Comparison of ENCODE assay signal across 20 cellular contexts in the genomic region with DNA sequence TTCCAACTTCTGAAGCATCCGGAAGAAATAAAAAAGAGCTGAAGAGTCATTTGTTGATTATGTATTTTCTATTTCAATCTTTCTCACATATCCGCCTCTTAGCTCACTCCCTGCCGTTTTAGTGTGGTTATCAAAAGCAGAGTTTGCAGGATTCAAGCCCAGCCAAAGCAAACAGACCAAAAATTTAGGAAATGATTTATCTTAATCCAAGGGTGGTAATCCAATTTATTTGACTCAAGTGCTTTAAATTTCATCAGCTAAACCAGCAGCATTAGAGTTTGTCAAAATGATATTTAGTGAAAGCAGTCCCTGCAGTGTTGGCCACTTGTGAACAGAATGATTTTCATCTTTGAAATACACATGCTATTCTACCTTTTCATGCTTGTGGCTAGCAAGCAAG.
"Had no signal": no experiment of that assay in that cellular context is flagged by ENCODE, and none has a peak within 500 bp of the region (broad histone marks: within the 10 kb centered on the region; RNA-seq: fewer than 3 reads in every experiment).

No MANE protein-coding gene starts in this region.

- H3K4me3 ChIP-seq: body of pancreas, colonic mucosa, gastroesophageal sphincter, hepatocyte, left ventricle myocardium inferior, lung, ovary, right lobe of liver, thoracic aorta, upper lobe of left lung, vagina had no signal

- H3K4me2 ChIP-seq: hepatocyte had no signal

- H3K36me3 ChIP-seq: colonic mucosa, gastroesophageal sphincter, left ventricle myocardium inferior, ovary, right lobe of liver, thoracic aorta, upper lobe of left lung, vagina had no signal

- H3K9me3 ChIP-seq: body of pancreas, colonic mucosa, gastroesophageal sphincter, left ventricle myocardium inferior, ovary, right lobe of liver, thoracic aorta, upper lobe of left lung, vagina had no signal

- H3K79me2 ChIP-seq: hepatocyte had no signal

- H3K27me3 ChIP-seq: body of pancreas, colonic mucosa, gastroesophageal sphincter, hepatocyte, ovary, right lobe of liver, upper lobe of left lung, vagina had no signal

- H3K27ac ChIP-seq: body of pancreas, colonic mucosa, gastroesophageal sphincter, hepatocyte, left ventricle myocardium inferior, ovary, right lobe of liver, thoracic aorta, upper lobe of left lung, vagina had no signal

- ATAC-seq: body of pancreas, gastroesophageal sphincter had no signal

- H2AFZ ChIP-seq: hepatocyte had no signal

- DNase-seq: activated CD4-positive, alpha-beta T cell treated with anti-CD3 and anti-CD28 coated beads for 4 hours; activated CD4-positive, alpha-beta T cell treated with anti-CD3 and anti-CD28 coated beads, Interleukin-2, amount 50 U/mL, for 4 hours; activated effector memory CD4-positive, alpha-beta T cell treated with Interleukin-2 at 50 U/mL for 16 hours; activated naive CD4-positive, alpha-beta T cell treated with Interleukin-2 at 50 U/mL for 16 hours; anterior cingulate cortex; body of pancreas; colonic mucosa; effector memory CD4-positive, alpha-beta T cell; erythroblast; left ventricle myocardium inferior; nephron progenitor cell; ovary; right lobe of liver; stimulated activated CD4-positive, alpha-beta T cell treated with anti-CD3 and anti-CD28 coated beads, Interleukin-4, amount 100 ng/mL, for 1 hour; upper lobe of left lung had no signal

- H3K4me1 ChIP-seq: body of pancreas, gastroesophageal sphincter, left ventricle myocardium inferior, right lobe of liver, vagina had no signal
